In genomic region chr13:21229241-21230024, GRCh38 we compare ENCODE assay signal across 1 cellular context.
TF ChIP-seq lines count a peak whose summit lies in the region.

No MANE protein-coding gene starts in this region.

TF ChIP-seq in GM12878, 131 proteins besides CTCF, POLR2A, EP300 and RAD21:
- TF ChIP-seq E4F1 (IDR thresholded peaks at IDR 0.05; ENCODE audit: borderline replicate concordance, partially characterized antibody) (no peak), SREBF1 (IDR thresholded peaks at IDR 0.05; ENCODE audit: low read length) (no peak), MTA2 (IDR thresholded peaks at IDR 0.05; ENCODE audit: low read depth) (peak; percentile 68; the same call in 1 of the 2 replicates)
